ENCODE assay signal across 31 cellular contexts in the genomic region with DNA sequence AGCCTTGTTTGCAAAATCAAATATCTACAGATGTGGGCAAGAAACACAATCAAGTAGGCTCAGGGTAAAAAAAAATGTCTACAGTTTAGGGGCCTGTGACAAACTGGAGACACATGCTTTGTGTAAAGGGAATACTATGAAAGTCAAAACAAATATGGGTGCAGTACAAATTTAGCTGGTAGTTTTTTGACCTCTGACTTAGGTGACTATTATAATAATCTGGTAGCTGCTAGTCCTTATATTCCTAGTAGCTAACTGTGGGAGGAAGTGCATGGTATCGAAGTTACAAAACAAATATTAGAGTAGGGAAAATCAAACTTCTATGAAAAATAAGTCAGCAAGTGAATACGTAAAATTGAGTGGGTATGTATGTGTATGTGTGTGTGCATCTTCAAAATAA. TPM values are rescaled to one million over a fixed set of nuclear protein-coding genes. Genes with fewer than 3 reads are reported as not detected.
"Had no signal": no experiment of that assay in that cellular context is flagged by ENCODE, and none has a peak within 500 bp of the region (broad histone marks: within the 10 kb centered on the region; RNA-seq: fewer than 3 reads in every experiment).

No MANE protein-coding gene starts in this region.

- DNase-seq: activated CD4-positive, alpha-beta memory T cell treated with anti-CD3 and anti-CD28 coated beads for 36 hours; activated CD4-positive, alpha-beta T cell treated with anti-CD3 and anti-CD28 coated beads for 36 hours; activated CD4-positive, alpha-beta T cell treated with anti-CD3 and anti-CD28 coated beads, Interleukin-2, amount 10 ng/mL, durations not matched to agents 24 days and 14 days; activated CD4-positive, CD25-positive, alpha-beta regulatory T cell; activated CD4-positive, CD25-positive, alpha-beta regulatory T cell treated with anti-CD3 and anti-CD28 coated beads, Interleukin-2, amount 50 U/mL, for 72 hours; activated CD8-positive, alpha-beta memory T cell treated with anti-CD3 and anti-CD28 coated beads, Interleukin-2, amount 10 ng/mL, durations not matched to agents 7 days and 5 days; activated CD8-positive, alpha-beta memory T cell treated with anti-CD3 and anti-CD28 coated beads, Interleukin-2, amount 50 U/mL, for 4 hours; activated CD8-positive, alpha-beta T cell treated with anti-CD3 and anti-CD28 coated beads, Interleukin-2, amount 10 ng/mL, durations not matched to agents 7 days and 5 days; activated effector memory CD4-positive, alpha-beta T cell treated with anti-CD3 and anti-CD28 coated beads, Interleukin-2, amount 50 U/mL, for 16 hours; activated naive CD4-positive, alpha-beta T cell treated with anti-CD3 and anti-CD28 coated beads for 36 hours; activated naive CD8-positive, alpha-beta T cell treated with anti-CD3 and anti-CD28 coated beads for 36 hours; activated naive CD8-positive, alpha-beta T cell treated with anti-CD3 and anti-CD28 coated beads, Interleukin-2, amount 50 U/mL, for 24 hours; activated T-cell treated with anti-CD3 and anti-CD28 coated beads, Interleukin-2, amount 50 U/mL, for 1 hour; activated T-cell treated with anti-CD3 and anti-CD28 coated beads, Interleukin-2, amount 50 U/mL, for 48 hours; adrenal gland; amygdala; aorta; central memory CD4-positive, alpha-beta T cell; cerebellar nuclear complex; dorsolateral prefrontal cortex; effector memory CD4-positive, alpha-beta T cell; endodermal cell; foreskin fibroblast; head of caudate nucleus; hippocampal formation had no signal

- ATAC-seq: activated CD4-positive, alpha-beta T cell treated with anti-CD3 and anti-CD28 coated beads for 36 hours; activated CD8-positive, alpha-beta memory T cell treated with anti-CD3 and anti-CD28 coated beads, Interleukin-2, amount 10 ng/mL, durations not matched to agents 7 days and 5 days; activated CD8-positive, alpha-beta T cell treated with anti-CD3 and anti-CD28 coated beads, Interleukin-2, amount 10 ng/mL, durations not matched to agents 7 days and 5 days; activated naive CD8-positive, alpha-beta T cell treated with anti-CD3 and anti-CD28 coated beads, Interleukin-2, amount 50 U/mL, for 24 hours; esophagus mucosa had no signal

- H3K9me3 ChIP-seq: adrenal gland, breast epithelium had no signal

- H3K27ac ChIP-seq: adrenal gland, breast epithelium, cardiac muscle cell, coronary artery, dorsolateral prefrontal cortex had no signal

- H3K27me3 ChIP-seq: breast epithelium, cardiac muscle cell had no signal

- H3K4me1 ChIP-seq: adrenal gland, breast epithelium had no signal

- H3K4me3 ChIP-seq: adrenal gland, breast epithelium, cardiac muscle cell, coronary artery, dorsolateral prefrontal cortex had no signal

- H3K36me3 ChIP-seq: adrenal gland, breast epithelium, cardiac muscle cell had no signal

RNA-seq across cellular contexts. Expression of gene CYP24A1, which starts 35.4 kb away (rescaled TPM):
- total RNA-seq: activated CD4-positive, alpha-beta T cell treated with anti-CD3 and anti-CD28 coated beads, Interleukin-2, amount 10 ng/mL, durations not matched to agents 24 days and 14 days; activated CD8-positive, alpha-beta memory T cell treated with anti-CD3 and anti-CD28 coated beads, Interleukin-2, amount 10 ng/mL, durations not matched to agents 7 days and 5 days; activated CD8-positive, alpha-beta T cell treated with anti-CD3 and anti-CD28 coated beads, Interleukin-2, amount 10 ng/mL, durations not matched to agents 7 days and 5 days; activated naive CD4-positive, alpha-beta T cell treated with anti-CD3 and anti-CD28 coated beads for 36 hours; activated naive CD8-positive, alpha-beta T cell treated with anti-CD3 and anti-CD28 coated beads for 36 hours; activated T-helper 1 cell treated with anti-CD3 and anti-CD28 coated beads, Interleukin-12 subunit alpha, Interleukin-12 subunit beta, Interleukin-2, Interleukin-4 antibody, amounts not matched to agents 30 ng/mL and 10 ng/mL and 1 ng/mL, durations not matched to agents 14 hours and 24 hours and 36 hours; activated T-helper 2 cell treated with anti-CD3 and anti-CD28 coated beads, Interferon-gamma antibody, Interleukin-2, Interleukin-4, amounts not matched to agents 10 μg/mL and 5 μg/mL and 100 μg/mL, durations not matched to agents 14 hours and 24 hours and 36 hours; adrenal gland; aorta; cardiac muscle cell had no signal
